In genomic region chr19:15303105-15303780, GRCh38 we compare ENCODE assay signal across 10 cellular contexts. TPM values are rescaled to one million over a fixed set of nuclear protein-coding genes. Genes with fewer than 3 reads are reported as not detected.
DNase-seq lines count a peak whose midpoint lies in the region; ATAC-seq, FAIRE-seq and TF ChIP-seq lines count a peak whose summit lies in the region.
"Had no signal": no experiment of that assay in that cellular context is flagged by ENCODE, and none has a peak within 500 bp of the region (broad histone marks: within the 10 kb centered on the region; RNA-seq: fewer than 3 reads in every experiment).

No MANE protein-coding gene starts in this region.

- FAIRE-seq in HTR-8/SVneo (lab: Jason Lieb, UNC) = no peak

- no peaks in the 10 kb centered on the region for H3K9me3 Mint-ChIP-seq in activated naive CD4-positive, alpha-beta T cell treated with anti-CD3 and anti-CD28 coated beads for 36 hours
- H3K9me3 Mint-ChIP-seq in memory B cell (no peaks in the 10 kb centered on the region), type B pancreatic cell (no peaks in the 10 kb centered on the region)

- intact Hi-C loops in activated naive CD4-positive, alpha-beta T cell treated with anti-CD3 and anti-CD28 coated beads for 36 hours (cut with micrococcal nuclease) = loop anchor here (5.0 kb wide), 1 partner anchor 164 kb away; no protein-coding TSS in a partner anchor

- H3K4me3 Mint-ChIP-seq in activated naive CD4-positive, alpha-beta T cell treated with anti-CD3 and anti-CD28 coated beads for 36 hours = no peak overlapping the region
- H3K4me3 Mint-ChIP-seq in memory B cell (peak overlapping the region; percentile 7), type B pancreatic cell (peak overlapping the region; percentile 31)

- ATAC-seq in memory B cell (ENCODE audit: low read depth) = no peak
- ATAC-seq in HG03159 (IDR thresholded peaks at IDR 0.05; ENCODE audit: unreplicated experiment) = no peak

- peaks cover 94% of the 10 kb centered on the region for H3K4me1 Mint-ChIP-seq in activated naive CD4-positive, alpha-beta T cell treated with anti-CD3 and anti-CD28 coated beads for 36 hours (ENCODE audit: low read depth)
- H3K4me1 Mint-ChIP-seq in memory B cell (peaks cover 63% of the 10 kb centered on the region), type B pancreatic cell (ENCODE audit: unreplicated experiment) (peaks cover 46% of the 10 kb centered on the region)

- DNase-seq in activated naive CD4-positive, alpha-beta T cell treated with anti-CD3 and anti-CD28 coated beads for 36 hours = no peak
- DNase-seq in activated naive CD4-positive, alpha-beta T cell treated with Interleukin-2 at 50 U/mL for 16 hours = no peak
- DNase-seq in amniotic epithelial cell (ENCODE audit: low read depth) (peak; percentile 55), memory B cell (ENCODE audit: low spot score in 2 of 2) (no peak), type B pancreatic cell (ENCODE audit: extremely low spot score, unreplicated experiment) (no peak), HuH-7 (ENCODE audit: low spot score) (no peak), HTR-8/SVneo (ENCODE audit: insufficient read length, low spot score) (no peak)
- DNase-seq: heart left ventricle, NCI-H146 had no signal

- H3K27me3 Mint-ChIP-seq in activated naive CD4-positive, alpha-beta T cell treated with anti-CD3 and anti-CD28 coated beads for 36 hours (ENCODE audit: low read depth) = no peaks in the 10 kb centered on the region
- H3K27me3 Mint-ChIP-seq in memory B cell (no peaks in the 10 kb centered on the region), type B pancreatic cell (no peaks in the 10 kb centered on the region)

- peak overlapping the region; percentile 79 for H3K27ac Mint-ChIP-seq in activated naive CD4-positive, alpha-beta T cell treated with anti-CD3 and anti-CD28 coated beads for 36 hours
- H3K27ac Mint-ChIP-seq in memory B cell (peak overlapping the region; percentile 84), type B pancreatic cell (peak overlapping the region; percentile 81)

- H3K36me3 Mint-ChIP-seq in activated naive CD4-positive, alpha-beta T cell treated with anti-CD3 and anti-CD28 coated beads for 36 hours (ENCODE audit: low read depth) = peaks cover 13% of the 10 kb centered on the region
- H3K36me3 Mint-ChIP-seq in memory B cell (no peaks in the 10 kb centered on the region), type B pancreatic cell (peaks cover 17% of the 10 kb centered on the region)

- CTCF ChIA-PET in activated naive CD4-positive, alpha-beta T cell treated with anti-CD3 and anti-CD28 coated beads for 36 hours (lab: Charles Lee) = interaction anchor here (1.1 to 2.1 kb wide), 4 partner anchors 14 to 30 kb away, joined by 3 to 5 read pairs (median 3); no protein-coding TSS in a partner anchor

- no peak for TF ChIP-seq CTCF in type B pancreatic cell (conservative IDR thresholded peaks at IDR 0.05)

RNA-seq across cellular contexts. Expression of gene BRD4, which starts 29.1 kb away (rescaled TPM):
- total RNA-seq in activated naive CD4-positive, alpha-beta T cell treated with anti-CD3 and anti-CD28 coated beads for 36 hours = 100 to 1,000 TPM; 109 to 111 TPM
- 108 and 123 TPM in 2 replicates for total RNA-seq in type B pancreatic cell (ENCODE audit: low replicate concordance)
